In the genomic region with DNA sequence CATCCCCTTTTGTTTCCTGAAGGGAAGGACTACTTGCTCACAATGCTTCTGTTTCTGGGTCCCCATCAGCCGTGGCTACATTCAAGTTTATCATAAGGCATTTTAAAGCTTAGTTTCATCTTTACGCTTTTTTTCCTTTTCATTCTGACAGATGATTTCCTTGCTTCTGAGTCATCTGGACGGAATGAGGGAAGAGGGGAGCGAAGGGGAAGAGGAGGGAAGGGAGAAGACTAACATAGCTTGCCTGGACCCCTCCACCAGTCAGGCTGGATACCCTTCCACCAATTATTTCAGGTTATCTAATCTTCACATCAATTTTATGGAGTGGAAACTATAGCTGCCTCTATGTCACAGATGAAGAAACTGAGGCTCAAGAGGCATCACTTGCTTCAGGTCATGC, we compare ENCODE assay signal across 20 cellular contexts. TPM values are rescaled to one million over a fixed set of nuclear protein-coding genes. Genes with fewer than 3 reads are reported as not detected.
"Had no signal": no experiment of that assay in that cellular context is flagged by ENCODE, and none has a peak within 500 bp of the region (broad histone marks: within the 10 kb centered on the region; RNA-seq: fewer than 3 reads in every experiment).

No MANE protein-coding gene starts in this region.

- H3K36me3 ChIP-seq: brain microvascular endothelial cell, lower lobe of right lung, tibial nerve had no signal

- ATAC-seq: activated CD8-positive, alpha-beta T cell treated with anti-CD3 and anti-CD28 coated beads, Interleukin-2, amount 10 ng/mL, durations not matched to agents 7 days and 5 days; foreskin keratinocyte; lower lobe of right lung; stimulated activated naive CD8-positive, alpha-beta T cell treated with anti-CD3 and anti-CD28 coated beads, Interleukin-15, Interleukin-2, amounts not matched to agents 100 U/mL and 50 U/mL, for 24 hours had no signal

- H3K27ac ChIP-seq: brain microvascular endothelial cell, esophagus squamous epithelium, foreskin keratinocyte, lower lobe of right lung, tibial nerve had no signal

- H3K4me3 ChIP-seq: esophagus squamous epithelium, lower lobe of right lung, tibial nerve had no signal

- H3K27me3 ChIP-seq: brain microvascular endothelial cell, esophagus squamous epithelium, foreskin keratinocyte, tibial nerve had no signal

- H3K9me3 ChIP-seq: esophagus squamous epithelium, lower lobe of right lung, tibial nerve had no signal

- DNase-seq: activated CD4-positive, alpha-beta T cell treated with anti-CD3 and anti-CD28 coated beads, Interleukin-2, amount 10 ng/mL, durations not matched to agents 7 days and 5 days; activated CD8-positive, alpha-beta T cell treated with anti-CD3 and anti-CD28 coated beads, Interleukin-2, amount 10 ng/mL, durations not matched to agents 7 days and 5 days; activated naive CD4-positive, alpha-beta T cell treated with anti-CD3 and anti-CD28 coated beads for 36 hours; activated T-cell treated with anti-CD3 and anti-CD28 coated beads, Interleukin-2, amount 50 U/mL, for 24 hours; anterior cingulate cortex; brain microvascular endothelial cell; effector CD8-positive, alpha-beta T cell; esophagus squamous epithelium; foreskin keratinocyte; hippocampal formation; lower lobe of right lung; stimulated activated CD4-positive, alpha-beta T cell treated with anti-CD3 and anti-CD28 coated beads, Interleukin-2, amount 100 ng/mL, for 24 hours; stimulated activated naive CD8-positive, alpha-beta T cell treated with anti-CD3 and anti-CD28 coated beads, Interleukin-15, Interleukin-2, amounts not matched to agents 100 U/mL and 50 U/mL, for 24 hours; substantia nigra; T-helper 1 cell; T-helper 9 cell had no signal

RNA-seq across cellular contexts. Expression of a gene that starts 27.6 kb away (rescaled TPM):
- total RNA-seq: activated CD4-positive, alpha-beta T cell treated with anti-CD3 and anti-CD28 coated beads, Interleukin-2, amount 10 ng/mL, durations not matched to agents 7 days and 5 days; activated CD8-positive, alpha-beta T cell treated with anti-CD3 and anti-CD28 coated beads, Interleukin-2, amount 10 ng/mL, durations not matched to agents 7 days and 5 days; activated naive CD4-positive, alpha-beta T cell treated with anti-CD3 and anti-CD28 coated beads for 36 hours; foreskin keratinocyte; natural killer cell treated with Interleukin-12 subunit alpha and Interleukin-12 subunit beta and Interleukin-15 and Interleukin-18, amount 100 ng/mL, for 72 hours; renal cortical epithelial cell; tibial nerve had no signal
- polyA plus RNA-seq: foreskin keratinocyte, keratinocyte had no signal
